Comparison of ENCODE assay signal across 8 cellular contexts in the genomic region with DNA sequence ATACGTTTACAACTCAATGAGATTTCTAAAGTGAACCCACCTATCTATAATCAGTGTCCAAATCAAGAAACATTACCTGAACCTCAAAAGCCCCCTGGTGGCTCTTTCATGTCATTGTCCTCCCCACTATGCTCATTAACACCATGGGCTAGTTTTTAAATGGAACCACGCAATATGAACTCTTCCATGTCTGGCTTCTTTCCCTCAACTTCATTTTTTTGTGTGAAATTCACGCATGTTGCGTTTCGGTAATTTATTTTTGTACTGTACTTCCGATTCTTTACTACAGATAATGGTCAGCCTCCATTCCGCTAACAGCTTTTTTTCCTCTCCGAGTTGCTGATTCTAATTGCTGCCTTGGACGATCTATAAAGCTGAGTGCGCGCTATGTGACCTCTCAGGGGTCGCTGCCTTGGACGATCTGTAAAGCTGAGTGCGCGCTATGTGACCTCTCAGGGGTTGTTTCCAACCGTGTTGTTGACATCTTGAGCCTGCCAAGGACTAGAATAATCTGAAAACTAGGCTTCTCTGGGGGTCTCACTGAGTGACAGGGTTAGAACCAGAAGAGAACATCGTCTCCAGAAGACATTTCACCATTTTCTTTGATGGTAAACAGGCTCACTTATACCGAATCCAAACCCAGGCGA. TPM values are rescaled to one million over a fixed set of nuclear protein-coding genes. Genes with fewer than 3 reads are reported as not detected.
A peak's percentile ranks its signal among the peaks of the same experiment; 100 is the strongest.
DNase-seq lines count a peak whose midpoint lies in the region; ATAC-seq and TF ChIP-seq lines count a peak whose summit lies in the region.

No MANE protein-coding gene starts in this region.

- H3K9me3 ChIP-seq in esophagus squamous epithelium = no peaks in the 10 kb centered on the region
- no peaks in the 10 kb centered on the region for H3K9me3 ChIP-seq in naive thymus-derived CD4-positive, alpha-beta T cell (ENCODE audit: control insufficient read depth in 2 of 3, low read length in 3 of 3)

- H3K9me3 Mint-ChIP-seq in activated CD4-positive, alpha-beta T cell treated with anti-CD3 and anti-CD28 coated beads, Interleukin-2, amount 10 ng/mL, durations not matched to agents 7 days and 5 days = no peaks in the 10 kb centered on the region
- no peaks in the 10 kb centered on the region for H3K9me3 Mint-ChIP-seq in naive thymus-derived CD4-positive, alpha-beta T cell

- 11 to 18% methylated on average over 15 to 17 of the region's 19 CpGs for WGBS in esophagus squamous epithelium, 2 donors
- 8% methylated on average over 19 of the region's 19 CpGs for WGBS in urinary bladder

- H3K36me3 Mint-ChIP-seq in activated CD4-positive, alpha-beta T cell treated with anti-CD3 and anti-CD28 coated beads, Interleukin-2, amount 10 ng/mL, durations not matched to agents 7 days and 5 days (ENCODE audit: low read depth) = peaks cover 25% of the 10 kb centered on the region
- H3K36me3 Mint-ChIP-seq in naive thymus-derived CD4-positive, alpha-beta T cell = peaks cover 0 to 13% (median 0%) of the 10 kb centered on the region in 5 donors

- H3K4me1 ChIP-seq in esophagus squamous epithelium (peaks cover 0 to 45% (median 12%) of the 10 kb centered on the region in 3 donors), urinary bladder (ENCODE audit: insufficient read depth) (no peaks in the 10 kb centered on the region)
- H3K4me1 ChIP-seq in naive thymus-derived CD4-positive, alpha-beta T cell (ENCODE audit: control insufficient read depth in 2 of 2, insufficient read depth in 2 of 2, low read length in 2 of 2) = peaks cover 10 to 17% of the 10 kb centered on the region in 2 donors

- intact Hi-C loops in esophagus squamous epithelium (cut with DNase I) = no loop called here
- intact Hi-C loops in naive thymus-derived CD4-positive, alpha-beta T cell (cut with micrococcal nuclease) = loop anchor here (1.0 to 2.0 kb wide), 21 partner anchors 8 to 1284 kb away; a partner anchor contains a TSS

- no peak overlapping the region for H3K27ac Mint-ChIP-seq in activated CD4-positive, alpha-beta T cell treated with anti-CD3 and anti-CD28 coated beads, Interleukin-2, amount 10 ng/mL, durations not matched to agents 7 days and 5 days
- no peak overlapping the region for H3K27ac Mint-ChIP-seq in naive thymus-derived CD4-positive, alpha-beta T cell

- no peaks in the 10 kb centered on the region for H3K27me3 ChIP-seq in esophagus squamous epithelium
- no peaks in the 10 kb centered on the region for H3K27me3 ChIP-seq in naive thymus-derived CD4-positive, alpha-beta T cell (ENCODE audit: control insufficient read depth in 2 of 2, insufficient read depth in 2 of 2, low read length in 2 of 2)

- POLR2A ChIA-PET in activated CD4-positive, alpha-beta T cell treated with anti-CD3 and anti-CD28 coated beads, Interleukin-2, amount 10 ng/mL, durations not matched to agents 7 days and 5 days (lab: Charles Lee) = interaction anchor here (1.0 to 1.8 kb wide), 4 partner anchors 25 to 199 kb away, joined by 3 to 10 read pairs (median 6); a partner anchor contains a TSS
- POLR2A ChIA-PET in naive thymus-derived CD4-positive, alpha-beta T cell (lab: Charles Lee) = interaction anchor here (0.5 to 3.8 kb wide), 40 partner anchors 9 to 977 kb away, joined by 3 to 227 read pairs (median 5); a partner anchor contains a TSS

- no peak overlapping the region for H3K4me3 Mint-ChIP-seq in activated CD4-positive, alpha-beta T cell treated with anti-CD3 and anti-CD28 coated beads, Interleukin-2, amount 10 ng/mL, durations not matched to agents 7 days and 5 days
- H3K4me3 Mint-ChIP-seq in naive thymus-derived CD4-positive, alpha-beta T cell = no peak overlapping the region

- TF ChIP-seq POLR2A in esophagus squamous epithelium (IDR thresholded peaks at IDR 0.05) = no peak

- H3K36me3 ChIP-seq in esophagus squamous epithelium = no peaks in the 10 kb centered on the region
- peaks cover 0 to 4% (median 0%) of the 10 kb centered on the region in 3 experiments for H3K36me3 ChIP-seq in naive thymus-derived CD4-positive, alpha-beta T cell (ENCODE audit: control insufficient read depth in 2 of 3, insufficient read depth in 3 of 3, low read length in 3 of 3)
- H3K36me3 ChIP-seq in urinary bladder (ENCODE audit: insufficient read depth) = no peaks in the 10 kb centered on the region

- no peaks in the 10 kb centered on the region for H3K27me3 Mint-ChIP-seq in activated CD4-positive, alpha-beta T cell treated with anti-CD3 and anti-CD28 coated beads, Interleukin-2, amount 10 ng/mL, durations not matched to agents 7 days and 5 days
- no peaks in the 10 kb centered on the region for H3K27me3 Mint-ChIP-seq in naive thymus-derived CD4-positive, alpha-beta T cell

- ATAC-seq in HG03159 (IDR thresholded peaks at IDR 0.05; ENCODE audit: unreplicated experiment) = peak; percentile 0
- no peak for ATAC-seq in naive thymus-derived CD4-positive, alpha-beta T cell

- CTCF ChIA-PET in activated CD4-positive, alpha-beta T cell treated with anti-CD3 and anti-CD28 coated beads, Interleukin-2, amount 10 ng/mL, durations not matched to agents 7 days and 5 days (lab: Charles Lee) = interaction anchor here (1.0 to 2.9 kb wide), 11 partner anchors 9 to 199 kb away, joined by 3 to 13 read pairs (median 6); a partner anchor contains a TSS
- CTCF ChIA-PET in naive thymus-derived CD4-positive, alpha-beta T cell (lab: Charles Lee) = interaction anchor here (0.6 to 3.4 kb wide), 19 partner anchors 9 to 228 kb away, joined by 3 to 22 read pairs (median 4); a partner anchor contains a TSS

- peaks cover 39% of the 10 kb centered on the region for H3K4me1 Mint-ChIP-seq in activated CD4-positive, alpha-beta T cell treated with anti-CD3 and anti-CD28 coated beads, Interleukin-2, amount 10 ng/mL, durations not matched to agents 7 days and 5 days
- peaks cover 31 to 40% (median 33%) of the 10 kb centered on the region in 7 donors for H3K4me1 Mint-ChIP-seq in naive thymus-derived CD4-positive, alpha-beta T cell

- peak; percentile 56 to 89 (median 76) for TF ChIP-seq CTCF in esophagus squamous epithelium (IDR thresholded peaks at IDR 0.05)

- DNase-seq in activated CD4-positive, CD25-positive, alpha-beta regulatory T cell treated with anti-CD3 and anti-CD28 coated beads, Interleukin-2, amount 50 U/mL, for 16 hours (ENCODE audit: low read depth, low spot score) = peak; percentile 16
- DNase-seq in activated CD4-positive, CD25-positive, alpha-beta regulatory T cell treated with anti-CD3 and anti-CD28 coated beads, Interleukin-2, amount 50 U/mL, for 72 hours = no peak
- DNase-seq in NCI-H345 treated with DMSO at 0.1 percent for 48 hours (lab: John Stamatoyannopoulos, UW; ENCODE audit: unreplicated experiment) = peak; percentile 78
- DNase-seq in activated CD4-positive, alpha-beta T cell treated with anti-CD3 and anti-CD28 coated beads, Interleukin-2, amount 10 ng/mL, durations not matched to agents 7 days and 5 days = peak; percentile 58
- no peak for DNase-seq in esophagus squamous epithelium (lab: John Stamatoyannopoulos, UW)
- peak in 7 of 9 donors; percentile 55 to 69 (median 63) for DNase-seq in naive thymus-derived CD4-positive, alpha-beta T cell

- H3K27ac ChIP-seq in esophagus squamous epithelium = peak overlapping the region; percentile 89 to 98 (median 96)
- peak overlapping the region; percentile 99 for H3K27ac ChIP-seq in naive thymus-derived CD4-positive, alpha-beta T cell (ENCODE audit: low read depth, low read length)
- peak overlapping the region; percentile 97 for H3K27ac ChIP-seq in urinary bladder (ENCODE audit: low read depth)

- H3K4me3 ChIP-seq in esophagus squamous epithelium (peak overlapping the region; percentile 65 to 91 (median 88)), urinary bladder (ENCODE audit: low read depth, low read length) (peak overlapping the region; percentile 36)
- H3K4me3 ChIP-seq in naive thymus-derived CD4-positive, alpha-beta T cell (ENCODE audit: low read length) = peak overlapping the region; percentile 72

RNA-seq across cellular contexts. Expression of a gene that starts 1.1 kb away (rescaled TPM):
- total RNA-seq in activated CD4-positive, alpha-beta T cell treated with anti-CD3 and anti-CD28 coated beads, Interleukin-2, amount 10 ng/mL, durations not matched to agents 7 days and 5 days = 100 to 1,000 TPM; 198 to 207 TPM
- total RNA-seq in esophagus squamous epithelium = 10 to 100 TPM; 66.9 to 92.5 (median 82.1) TPM
- total RNA-seq in naive thymus-derived CD4-positive, alpha-beta T cell = 100 to 1,000 TPM in 2 of 5 experiments, 10 to 100 TPM in 3; 70.8 to 190 (median 96.2) TPM
- 100 to 1,000 TPM; 164 to 192 TPM for polyA plus RNA-seq in naive thymus-derived CD4-positive, alpha-beta T cell
- 149 TPM for total RNA-seq in urinary bladder
- polyA plus RNA-seq in urinary bladder = 89.2 TPM

RNA-seq across cellular contexts. Expression of a gene that starts 24.5 kb away (rescaled TPM):
- 10 to 100 TPM; 34.5 to 34.6 TPM for total RNA-seq in activated CD4-positive, alpha-beta T cell treated with anti-CD3 and anti-CD28 coated beads, Interleukin-2, amount 10 ng/mL, durations not matched to agents 7 days and 5 days
- total RNA-seq in esophagus squamous epithelium = 10 to 100 TPM in 3 of 4 donors, 1 to 10 TPM in 1; 8.6 to 18.1 (median 15.4) TPM
- total RNA-seq in naive thymus-derived CD4-positive, alpha-beta T cell = 10 to 100 TPM; 12.4 to 36.5 (median 31.5) TPM
- 10 to 100 TPM; 53.6 to 67.6 TPM for polyA plus RNA-seq in naive thymus-derived CD4-positive, alpha-beta T cell
- 57.4 TPM for total RNA-seq in urinary bladder
- polyA plus RNA-seq in urinary bladder = 32.9 TPM

Comparison
In these comparisons a context has a peak if more than half of its experiments do, and no peak if none do; other contexts are left out.
1. DNase-seq: peak in activated CD4-positive, CD25-positive, alpha-beta regulatory T cell treated with anti-CD3 and anti-CD28 coated beads, Interleukin-2, amount 50 U/mL, for 16 hours (single experiment), NCI-H345 treated with DMSO at 0.1 percent for 48 hours (single experiment), activated CD4-positive, alpha-beta T cell treated with anti-CD3 and anti-CD28 coated beads, Interleukin-2, amount 10 ng/mL, durations not matched to agents 7 days and 5 days (single experiment) and naive thymus-derived CD4-positive, alpha-beta T cell (7 of 9); none in activated CD4-positive, CD25-positive, alpha-beta regulatory T cell treated with anti-CD3 and anti-CD28 coated beads, Interleukin-2, amount 50 U/mL, for 72 hours (single experiment) and esophagus squamous epithelium (single experiment).
2. H3K4me3 ChIP-seq: peak in every context shown above with its lines; median percentile 88 in esophagus squamous epithelium; 72 in naive thymus-derived CD4-positive, alpha-beta T cell; 36 in urinary bladder.
3. Peak in every context shown above with its lines, with median percentiles within 50 percentile points of each other: H3K27ac ChIP-seq.